In the genomic region with DNA sequence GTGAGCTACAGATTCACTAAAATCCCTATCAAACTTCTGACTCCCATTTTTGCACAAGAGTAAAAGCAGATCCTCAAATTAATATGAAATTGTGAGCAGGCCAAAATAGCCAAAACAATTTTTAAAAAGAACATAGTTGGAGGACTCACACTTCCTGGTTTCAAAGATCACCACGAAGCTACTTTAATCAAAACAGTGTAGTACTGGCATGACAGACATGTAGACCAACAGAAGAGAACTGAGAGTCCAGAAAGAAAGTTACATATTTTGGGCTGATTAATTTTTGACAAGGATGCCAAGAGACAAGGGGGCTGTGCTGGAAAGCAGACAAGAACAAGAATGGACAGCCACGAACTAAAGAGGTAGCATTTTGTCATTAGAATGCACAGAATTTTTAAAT, we compare ENCODE assay signal across 10 cellular contexts. TPM values are rescaled to one million over a fixed set of nuclear protein-coding genes. Genes with fewer than 3 reads are reported as not detected.
A peak's percentile ranks its signal among the peaks of the same experiment; 100 is the strongest.
DNase-seq lines count a peak whose midpoint lies in the region; ATAC-seq, FAIRE-seq and TF ChIP-seq lines count a peak whose summit lies in the region.
"Had no signal": no experiment of that assay in that cellular context is flagged by ENCODE, and none has a peak within 500 bp of the region (broad histone marks: within the 10 kb centered on the region; RNA-seq: fewer than 3 reads in every experiment).

No MANE protein-coding gene starts in this region.

- TF ChIP-seq CTCF in A549 (IDR thresholded peaks at IDR 0.05), result no peak
- TF ChIP-seq CTCF in D721Med (IDR thresholded peaks at IDR 0.05; ENCODE audit: insufficient read depth, missing control alignments), result no peak

- 62% methylated on average over 2 of the region's 2 CpGs for WGBS in A549 (ENCODE audit: missing lambda C conversion rate)

- H3K4me1 ChIP-seq in A549, result peaks cover 36% of the 10 kb centered on the region

- TF ChIP-seq RAD21 in A549 (conservative IDR thresholded peaks at IDR 0.05 in 1 of 2, IDR thresholded peaks at IDR 0.05 in 1 of 2), result no peak

- POLR2A ChIA-PET in A549 (lab: Yijun Ruan, JAX), result no interaction called here

- TF ChIP-seq POLR2A in A549 (IDR thresholded peaks at IDR 0.05; ENCODE audit: low read length), result no peak

- ATAC-seq in A549 (no peak), GM21423 (IDR thresholded peaks at IDR 0.05; ENCODE audit: unreplicated experiment) (peak; percentile 53), HG03565 (IDR thresholded peaks at IDR 0.05; ENCODE audit: unreplicated experiment) (peak; percentile 38), left colon (peak; percentile 72)

- CTCF ChIA-PET in A549 (lab: Yijun Ruan, JAX), result interaction anchor here (1.0 to 1.4 kb wide), 2 partner anchors 23 to 25 kb away, joined by 3 read pairs; no protein-coding TSS in a partner anchor

- no peak for TF ChIP-seq EP300 in A549 (IDR thresholded peaks at IDR 0.05)

- intact Hi-C loops in left colon (cut with DNase I, micrococcal nuclease), result no loop called here

- H3K9me3 ChIP-seq in A549, result 0 out of 3 replicates have a peak, but pooled peaks cover 2% of the 10 kb centered on the region

- no peak for FAIRE-seq in A549 (lab: Jason Lieb, UNC)
- no peak for FAIRE-seq in D721Med (lab: Jason Lieb, UNC)

- peak overlapping the region; percentile 34; the same call in 2 of the 3 replicates for H3K4me2 ChIP-seq in A549

- H3K4me3 ChIP-seq in A549, result no peak overlapping the region

- H3K27ac ChIP-seq in A549, result no peak overlapping the region

- DNase-seq in A549 (ENCODE audit: low read depth in 1 of 2, low spot score in 1 of 2), result no peak
- DNase-seq in left colon, result no peak
- no peak for DNase-seq in effector CD4-positive, alpha-beta T cell
- DNase-seq in superior temporal gyrus (ENCODE audit: extremely low spot score), result no peak
- DNase-seq in D721Med (ENCODE audit: insufficient read length, low spot score), result no peak
- DNase-seq in COR-L47 (lab: John Stamatoyannopoulos, UW), result no peak
- DNase-seq: amniotic stem cell, MV-4-11 had no signal

TF ChIP-seq in A549, 52 proteins besides CTCF, POLR2A, EP300 and RAD21:
- TF ChIP-seq HOXA7 (CRISPR knock-in tag; IDR thresholded peaks at IDR 0.05) (no peak), EHF (CRISPR knock-in tag; IDR thresholded peaks at IDR 0.05) (no peak), FOXS1 (CRISPR knock-in tag; IDR thresholded peaks at IDR 0.05) (no peak), ELK1 (IDR thresholded peaks at IDR 0.05; ENCODE audit: low read depth, low read length) (no peak), USF2 (IDR thresholded peaks at IDR 0.05) (no peak), CHD4 (IDR thresholded peaks at IDR 0.05; ENCODE audit: borderline replicate concordance) (no peak), TP53 (CRISPR knock-in tag; IDR thresholded peaks at IDR 0.05) (no peak), SMC3 (IDR thresholded peaks at IDR 0.05) (no peak), MYC (IDR thresholded peaks at IDR 0.05; ENCODE audit: borderline replicate concordance, low read length) (no peak), SREBF2 (IDR thresholded peaks at IDR 0.05) (no peak), FOSL2 (IDR thresholded peaks at IDR 0.05) (no peak), FOSL2 (CRISPR knock-in tag; IDR thresholded peaks at IDR 0.05) (no peak), HEYL (CRISPR knock-in tag; IDR thresholded peaks at IDR 0.05) (no peak), HOXB5 (CRISPR knock-in tag; IDR thresholded peaks at IDR 0.05) (no peak), BHLHE40 (IDR thresholded peaks at IDR 0.05; ENCODE audit: low read depth, low read length) (no peak), MAZ (IDR thresholded peaks at IDR 0.05; ENCODE audit: borderline replicate concordance, low read depth, low read length) (no peak), ZNF302 (CRISPR knock-in tag; IDR thresholded peaks at IDR 0.05) (no peak), CHD2 (IDR thresholded peaks at IDR 0.05; ENCODE audit: low read length, partially characterized antibody) (no peak), CEBPB (IDR thresholded peaks at IDR 0.05) (no peak), HDAC2 (IDR thresholded peaks at IDR 0.05) (no peak)
- TF ChIP-seq, protein P1, sequence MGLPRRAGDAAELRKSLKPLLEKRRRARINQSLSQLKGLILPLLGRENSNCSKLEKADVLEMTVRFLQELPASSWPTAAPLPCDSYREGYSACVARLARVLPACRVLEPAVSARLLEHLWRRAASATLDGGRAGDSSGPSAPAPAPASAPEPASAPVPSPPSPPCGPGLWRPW (IDR thresholded peaks at IDR 0.05), result no peak

RNA-seq across cellular contexts. Expression of gene RYK, which starts 14.2 kb away (rescaled TPM):
- 41.9 and 46.6 TPM in 2 replicates for polyA plus RNA-seq in A549 (2011; rRNA removed)
- 12.7 and 18.3 TPM in 2 replicates for polyA plus RNA-seq in A549 (2012; cell fraction: cytosol; rRNA removed)
- 11.6 and 20.5 TPM in 2 replicates for polyA plus RNA-seq in A549 (2012; cell fraction: nucleus; rRNA removed)
- 28.4 to 30.6 TPM (median 29.2 TPM) in 3 replicates for polyA plus RNA-seq in A549 (2017; fragmentation: RNase III; extraction: RNeasy Plus Mini Kit Qiagen cat#74134 plus additional on column Dnase treatment)
- polyA minus RNA-seq in A549 (2011; rRNA and poly(A)+ RNA removed), result 33.0 and 43.6 TPM in 2 replicates
- total RNA-seq in left colon, result 10 to 100 TPM; 33.7 to 38.5 TPM

Comparison
In these comparisons a context has a peak if more than half of its experiments do, and no peak if none do; other contexts are left out.
1. ATAC-seq: peak in GM21423 (single experiment), HG03565 (single experiment) and left colon (single experiment); none in A549 (0 of 2).